In genomic region chr6:125750692-125751333, GRCh38 we compare ENCODE assay signal across 10 cellular contexts. TPM values are rescaled to one million over a fixed set of nuclear protein-coding genes. Genes with fewer than 3 reads are reported as not detected.
A peak's percentile ranks its signal among the peaks of the same experiment; 100 is the strongest.
DNase-seq lines count a peak whose midpoint lies in the region; ATAC-seq and TF ChIP-seq lines count a peak whose summit lies in the region.
"Had no signal": no experiment of that assay in that cellular context is flagged by ENCODE, and none has a peak within 500 bp of the region (broad histone marks: within the 10 kb centered on the region; RNA-seq: fewer than 3 reads in every experiment).

No MANE protein-coding gene starts in this region.

- H3K36me3 ChIP-seq in gastrocnemius medialis, result peaks cover 0 to 7% of the 10 kb centered on the region in 2 donors
- H3K36me3 ChIP-seq: thyroid gland had no signal

- peaks cover 4% of the 10 kb centered on the region for H3K36me3 Mint-ChIP-seq in T-helper 1 cell treated with Interleukin-12 subunit alpha and Interleukin-12 subunit beta and Interleukin-4 antibody, amounts not matched to agents 30 μg/mL and 1 μg/mL, for 36 hours (ENCODE audit: low read depth)
- no peaks in the 10 kb centered on the region for H3K36me3 Mint-ChIP-seq in T-cell
- no peaks in the 10 kb centered on the region for H3K36me3 Mint-ChIP-seq in glutamatergic neuron (ENCODE audit: unreplicated experiment)

- no peak overlapping the region for H3K27ac Mint-ChIP-seq in T-helper 1 cell treated with Interleukin-12 subunit alpha and Interleukin-12 subunit beta and Interleukin-4 antibody, amounts not matched to agents 30 μg/mL and 1 μg/mL, for 36 hours
- H3K27ac Mint-ChIP-seq in T-cell (peak overlapping the region; percentile 44 to 50), glutamatergic neuron (ENCODE audit: unreplicated experiment) (peak overlapping the region; percentile 25)

- CTCF ChIA-PET in T-cell (lab: Charles Lee), result interaction anchor here (1.3 to 5.0 kb wide), 6 partner anchors 40 to 440 kb away, joined by 3 to 81 read pairs (median 5); partner anchors contain the start of gene NCOA7 (in 1 of the 2)

- TF ChIP-seq CTCF in glutamatergic neuron (IDR thresholded peaks at IDR 0.05; ENCODE audit: partially characterized antibody, unreplicated experiment), result no peak
- TF ChIP-seq CTCF in gastrocnemius medialis (IDR thresholded peaks at IDR 0.05 in 4 of 5, conservative IDR thresholded peaks at IDR 0.05 in 1 of 5), result no peak

- peak overlapping the region; percentile 71 to 86 (median 79) for H3K4me3 ChIP-seq in gastrocnemius medialis

- peaks cover 25% of the 10 kb centered on the region for H3K4me1 Mint-ChIP-seq in T-helper 1 cell treated with Interleukin-12 subunit alpha and Interleukin-12 subunit beta and Interleukin-4 antibody, amounts not matched to agents 30 μg/mL and 1 μg/mL, for 36 hours (ENCODE audit: low read depth)
- H3K4me1 Mint-ChIP-seq in T-cell (peaks cover 35 to 47% (median 37%) of the 10 kb centered on the region in 3 donors), glutamatergic neuron (ENCODE audit: low read depth, unreplicated experiment) (peaks cover 7% of the 10 kb centered on the region)

- no peak for ATAC-seq in T-cell (replicated peaks in 1 of 4)
- no peak for ATAC-seq in gastrocnemius medialis

- no peaks in the 10 kb centered on the region for H3K9me3 ChIP-seq in gastrocnemius medialis
- H3K9me3 ChIP-seq: thyroid gland had no signal

- H3K9me3 Mint-ChIP-seq in T-helper 1 cell treated with Interleukin-12 subunit alpha and Interleukin-12 subunit beta and Interleukin-4 antibody, amounts not matched to agents 30 μg/mL and 1 μg/mL, for 36 hours, result no peaks in the 10 kb centered on the region
- H3K9me3 Mint-ChIP-seq in T-cell, result no peaks in the 10 kb centered on the region
- H3K9me3 Mint-ChIP-seq in glutamatergic neuron (ENCODE audit: unreplicated experiment), result peaks cover 4% of the 10 kb centered on the region

- in situ Hi-C loops in gastrocnemius medialis (cut with MboI; ENCODE audit: low sequenced_read_pairs in 4 of 4), result loop anchor here (10.0 to 25.0 kb wide), 4 partner anchors 156 to 589 kb away; partner anchors contain the start of gene TPD52L1 (in 3 of the 4)

- TF ChIP-seq POLR2A in gastrocnemius medialis (IDR thresholded peaks at IDR 0.05), result no peak

- peak overlapping the region; percentile 89 to 99 (median 94) for H3K27ac ChIP-seq in gastrocnemius medialis

- peak overlapping the region; percentile 20 for H3K4me3 Mint-ChIP-seq in T-helper 1 cell treated with Interleukin-12 subunit alpha and Interleukin-12 subunit beta and Interleukin-4 antibody, amounts not matched to agents 30 μg/mL and 1 μg/mL, for 36 hours
- H3K4me3 Mint-ChIP-seq in T-cell, result peak overlapping the region; percentile 85 to 92 (median 89)
- peak overlapping the region; percentile 98 for H3K4me3 Mint-ChIP-seq in glutamatergic neuron (ENCODE audit: unreplicated experiment)

- no peaks in the 10 kb centered on the region for H3K27me3 ChIP-seq in gastrocnemius medialis
- H3K27me3 ChIP-seq: thyroid gland had no signal

- DNase-seq in T-helper 1 cell, result no peak
- DNase-seq in T-cell, result no peak
- no peak for DNase-seq in glutamatergic neuron
- DNase-seq in gastrocnemius medialis, result no peak
- DNase-seq in GF-D8 (lab: John Stamatoyannopoulos, UW), result no peak
- DNase-seq in NCI-H526 (lab: John Stamatoyannopoulos, UW), result no peak
- no peak for DNase-seq in globus pallidus (ENCODE audit: low spot score)
- DNase-seq: NCI-H2227 treated with DMSO at 0.1 percent for 48 hours had no signal

- H3K27me3 Mint-ChIP-seq in T-helper 1 cell treated with Interleukin-12 subunit alpha and Interleukin-12 subunit beta and Interleukin-4 antibody, amounts not matched to agents 30 μg/mL and 1 μg/mL, for 36 hours (ENCODE audit: low read depth), result peaks cover 81% of the 10 kb centered on the region
- H3K27me3 Mint-ChIP-seq in T-cell (peaks cover 35 to 61% of the 10 kb centered on the region in 2 donors), glutamatergic neuron (ENCODE audit: unreplicated experiment) (peaks cover 10% of the 10 kb centered on the region)

- H3K4me1 ChIP-seq in gastrocnemius medialis, result peaks cover 5 to 23% of the 10 kb centered on the region in 2 donors
- H3K4me1 ChIP-seq: thyroid gland had no signal

- intact Hi-C loops in gastrocnemius medialis (cut with DNase I; ENCODE audit: low total_unique reads), result no loop called here

- POLR2A ChIA-PET in T-cell (lab: Charles Lee), result interaction anchor here in 1 of 2 donors (0.6 to 0.9 kb wide), 3 partner anchors 41 to 1512 kb away, joined by 3 to 10 read pairs (median 4); no protein-coding TSS in a partner anchor

RNA-seq across cellular contexts. Expression of gene HEY2, which starts 1.4 kb away (rescaled TPM):
- total RNA-seq in T-cell (under 1 TPM in 4 of 5 donors, not detected in 1; 0.16 to 0.32 (median 0.24) TPM), glutamatergic neuron (ENCODE audit: unreplicated experiment) (2.1 TPM), gastrocnemius medialis (1 to 10 TPM; 5.9 to 9.0 (median 7.4) TPM)

RNA-seq across cellular contexts. Expression of gene NCOA7, which starts 39.9 kb away (rescaled TPM):
- total RNA-seq in T-cell, result 10 to 100 TPM; 40.3 to 51.6 (median 46.4) TPM
- 23.5 TPM for total RNA-seq in glutamatergic neuron (ENCODE audit: unreplicated experiment)
- 1 to 10 TPM; 7.0 to 9.5 (median 9.2) TPM for total RNA-seq in gastrocnemius medialis

Comparison
In these comparisons a context has a peak if more than half of its experiments do, and no peak if none do; other contexts are left out.
1. H3K4me3 Mint-ChIP-seq: peak in every context shown above with its lines; median percentile 98 in glutamatergic neuron; 89 in T-cell; 20 in T-helper 1 cell treated with Interleukin-12 subunit alpha and Interleukin-12 subunit beta and Interleukin-4 antibody, amounts not matched to agents 30 μg/mL and 1 μg/mL, for 36 hours.